ENCODE assay signal across 16 cellular contexts in genomic region chr11:93820085-93820710, GRCh38. TPM values are rescaled to one million over a fixed set of nuclear protein-coding genes. Genes with fewer than 3 reads are reported as not detected.
A peak's percentile ranks its signal among the peaks of the same experiment; 100 is the strongest.
DNase-seq lines count a peak whose midpoint lies in the region; ATAC-seq and TF ChIP-seq lines count a peak whose summit lies in the region.
"Had no signal": no experiment of that assay in that cellular context is flagged by ENCODE, and none has a peak within 500 bp of the region (broad histone marks: within the 10 kb centered on the region; RNA-seq: fewer than 3 reads in every experiment).

No MANE protein-coding gene starts in this region.

- no peak overlapping the region for H3K27ac ChIP-seq in RWPE2 (ENCODE audit: poor library complexity, severe bottlenecking)

- H3K9me3 Mint-ChIP-seq in stimulated activated naive CD8-positive, alpha-beta T cell treated with anti-CD3 and anti-CD28 coated beads, Interleukin-15, amount 100 ng/mL, for 72 hours = no peaks in the 10 kb centered on the region
- H3K9me3 Mint-ChIP-seq in activated T-helper 17 cell treated with anti-CD3 and anti-CD28 coated beads, Interleukin-2, amount 50 U/mL, for 72 hours = no peaks in the 10 kb centered on the region

- TF ChIP-seq CTCF in RWPE2 (IDR thresholded peaks at IDR 0.05; ENCODE audit: poor library complexity, severe bottlenecking) = no peak

- H3K27me3 ChIP-seq in RWPE2 (ENCODE audit: insufficient read depth, poor library complexity, severe bottlenecking) = no peaks in the 10 kb centered on the region
- H3K27me3 ChIP-seq: MG63 had no signal

- H3K9me3 ChIP-seq in RWPE2 (ENCODE audit: severe bottlenecking) = no peaks in the 10 kb centered on the region
- H3K9me3 ChIP-seq: Caco-2, MG63 had no signal

- H3K4me1 ChIP-seq in RWPE2 (ENCODE audit: insufficient read depth, poor library complexity, severe bottlenecking) = no peaks in the 10 kb centered on the region

- H3K4me3 Mint-ChIP-seq in stimulated activated naive CD8-positive, alpha-beta T cell treated with anti-CD3 and anti-CD28 coated beads, Interleukin-15, amount 100 ng/mL, for 72 hours = no peak overlapping the region
- no peak overlapping the region for H3K4me3 Mint-ChIP-seq in activated T-helper 17 cell treated with anti-CD3 and anti-CD28 coated beads, Interleukin-2, amount 50 U/mL, for 72 hours

- DNase-seq in stimulated activated naive CD8-positive, alpha-beta T cell treated with anti-CD3 and anti-CD28 coated beads, Interleukin-15, amount 100 ng/mL, for 72 hours = no peak
- DNase-seq in stimulated activated naive CD8-positive, alpha-beta T cell treated with anti-CD3 and anti-CD28 coated beads, Interleukin-15, Interleukin-2, amounts not matched to agents 100 U/mL and 50 U/mL, for 24 hours = no peak
- no peak for DNase-seq in RWPE2 (ENCODE audit: low spot score)
- peak; percentile 15 for DNase-seq in iPS DF 19.7 (ENCODE audit: low read depth, low spot score)
- DNase-seq in SHP77 treated with DMSO at 0.1 percent for 48 hours (lab: John Stamatoyannopoulos, UW) = no peak
- no peak for DNase-seq in HK-2 (ENCODE audit: unreplicated experiment)
- DNase-seq: AML-193, Caco-2, DMS53, Karpas-422, MG63, NCI-H1092 treated with DMSO at 0.1 percent for 48 hours, NCI-H510A treated with DMSO at 0.1 percent for 48 hours, SIG-M5 had no signal

- no peak overlapping the region for H3K4me3 ChIP-seq in RWPE2 (ENCODE audit: severe bottlenecking)
- H3K4me3 ChIP-seq: MG63 had no signal

- peaks cover 10% of the 10 kb centered on the region for H3K36me3 Mint-ChIP-seq in activated T-helper 17 cell treated with anti-CD3 and anti-CD28 coated beads, Interleukin-2, amount 50 U/mL, for 72 hours (ENCODE audit: low read depth)

- no peaks in the 10 kb centered on the region for H3K4me1 Mint-ChIP-seq in stimulated activated naive CD8-positive, alpha-beta T cell treated with anti-CD3 and anti-CD28 coated beads, Interleukin-15, amount 100 ng/mL, for 72 hours
- no peaks in the 10 kb centered on the region for H3K4me1 Mint-ChIP-seq in activated T-helper 17 cell treated with anti-CD3 and anti-CD28 coated beads, Interleukin-2, amount 50 U/mL, for 72 hours

- no peak overlapping the region for H3K27ac Mint-ChIP-seq in stimulated activated naive CD8-positive, alpha-beta T cell treated with anti-CD3 and anti-CD28 coated beads, Interleukin-15, amount 100 ng/mL, for 72 hours
- H3K27ac Mint-ChIP-seq in activated T-helper 17 cell treated with anti-CD3 and anti-CD28 coated beads, Interleukin-2, amount 50 U/mL, for 72 hours = no peak overlapping the region

- no peaks in the 10 kb centered on the region for H3K27me3 Mint-ChIP-seq in stimulated activated naive CD8-positive, alpha-beta T cell treated with anti-CD3 and anti-CD28 coated beads, Interleukin-15, amount 100 ng/mL, for 72 hours
- no peaks in the 10 kb centered on the region for H3K27me3 Mint-ChIP-seq in activated T-helper 17 cell treated with anti-CD3 and anti-CD28 coated beads, Interleukin-2, amount 50 U/mL, for 72 hours

- H3K36me3 ChIP-seq in RWPE2 (ENCODE audit: low read depth) = no peaks in the 10 kb centered on the region

- ATAC-seq in stimulated activated naive CD8-positive, alpha-beta T cell treated with anti-CD3 and anti-CD28 coated beads, Interleukin-15, amount 100 ng/mL, for 72 hours = peak; percentile 46
- ATAC-seq in stimulated activated naive CD8-positive, alpha-beta T cell treated with anti-CD3 and anti-CD28 coated beads, Interleukin-15, Interleukin-2, amounts not matched to agents 100 U/mL and 50 U/mL, for 24 hours = no peak
- peak; percentile 20; the same call in 1 of the 3 replicates for ATAC-seq in RWPE2 (ENCODE audit: low read depth)
- no peak for ATAC-seq in activated T-helper 17 cell treated with anti-CD3 and anti-CD28 coated beads, Interleukin-2, amount 50 U/mL, for 72 hours (replicated peaks)

RNA-seq across cellular contexts. Expression of gene VSTM5, which starts 30.2 kb away (rescaled TPM):
- total RNA-seq in activated T-helper 17 cell treated with anti-CD3 and anti-CD28 coated beads, Interleukin-2, amount 50 U/mL, for 72 hours = not detected
- total RNA-seq: H4 had no signal

RNA-seq across cellular contexts. Expression of gene MED17, which starts 36.1 kb away (rescaled TPM):
- total RNA-seq in activated T-helper 17 cell treated with anti-CD3 and anti-CD28 coated beads, Interleukin-2, amount 50 U/mL, for 72 hours = 10 to 100 TPM; 38.7 to 42.3 TPM

Comparison
In these comparisons a context has a peak if more than half of its experiments do, and no peak if none do; other contexts are left out.
1. ATAC-seq: peak in stimulated activated naive CD8-positive, alpha-beta T cell treated with anti-CD3 and anti-CD28 coated beads, Interleukin-15, amount 100 ng/mL, for 72 hours (single experiment) and RWPE2 (single experiment); none in stimulated activated naive CD8-positive, alpha-beta T cell treated with anti-CD3 and anti-CD28 coated beads, Interleukin-15, Interleukin-2, amounts not matched to agents 100 U/mL and 50 U/mL, for 24 hours (single experiment) and activated T-helper 17 cell treated with anti-CD3 and anti-CD28 coated beads, Interleukin-2, amount 50 U/mL, for 72 hours (single experiment).